Comparison of ENCODE assay signal across 28 cellular contexts in the genomic region with DNA sequence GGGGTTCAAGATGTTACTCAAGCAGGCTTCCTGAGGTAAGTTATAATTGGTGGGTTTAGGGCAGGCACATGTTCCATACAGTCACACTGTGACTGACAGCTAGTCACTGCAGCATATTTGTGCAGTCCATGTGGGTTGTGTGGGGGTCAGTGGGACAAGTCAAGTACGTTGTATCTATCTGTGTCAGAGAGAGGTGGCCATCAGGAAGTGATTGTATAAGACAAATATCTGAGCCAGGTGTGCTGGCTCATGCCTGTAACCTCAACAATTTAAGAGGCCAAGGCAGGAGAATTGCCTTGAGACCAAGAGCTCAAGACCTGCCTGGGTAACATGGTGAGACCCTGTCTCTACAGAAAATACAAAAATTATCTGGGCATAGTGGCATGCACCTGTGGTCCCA.
DNase-seq lines count a peak whose midpoint lies in the region; ATAC-seq lines count a peak whose summit lies in the region.
"Had no signal": no experiment of that assay in that cellular context is flagged by ENCODE, and none has a peak within 500 bp of the region (broad histone marks: within the 10 kb centered on the region; RNA-seq: fewer than 3 reads in every experiment).

No MANE protein-coding gene starts in this region.

- peaks cover 12% of the 10 kb centered on the region for H3K4me1 ChIP-seq in ACC112 (ENCODE audit: control insufficient read depth, insufficient read depth, low read length, unreplicated experiment)
- H3K4me1 ChIP-seq: gastroesophageal sphincter, HAP-1, uterus had no signal

- ATAC-seq in GM21526 (IDR thresholded peaks at IDR 0.05; ENCODE audit: low FRiP score, unreplicated experiment), result no peak
- ATAC-seq: activated T-cell treated with anti-CD3 and anti-CD28 coated beads, Interleukin-2, amount 50 U/mL, for 72 hours; gastroesophageal sphincter; GM12878; left colon; stimulated activated naive CD8-positive, alpha-beta T cell treated with anti-CD3 and anti-CD28 coated beads, Interleukin-15, amount 100 ng/mL, for 72 hours; T-helper 17 cell had no signal

- no peaks in the 10 kb centered on the region for H3K79me2 ChIP-seq in ACC112 (ENCODE audit: control insufficient read depth, insufficient read depth, low read length, unreplicated experiment)
- H3K79me2 ChIP-seq: hepatocyte had no signal

- peak; percentile 2 for DNase-seq in HT1080 (ENCODE audit: low read depth)
- DNase-seq in amniotic epithelial cell (ENCODE audit: low read depth), result peak; percentile 5
- DNase-seq in glomerular visceral epithelial cell (ENCODE audit: extremely low spot score), result peak; percentile 18
- DNase-seq in NOMO-1 treated with DMSO at 0.1 percent for 48 hours (lab: John Stamatoyannopoulos, UW; ENCODE audit: unreplicated experiment), result no peak
- DNase-seq in HT-29 (ENCODE audit: low spot score), result no peak
- no peak for DNase-seq in hypothalamus (lab: John Stamatoyannopoulos, UW)
- DNase-seq: activated CD4-positive, alpha-beta T cell treated with anti-CD3 and anti-CD28 coated beads, Interleukin-2, amount 50 U/mL, for 48 hours; activated CD4-positive, CD25-positive, alpha-beta regulatory T cell treated with anti-CD3 and anti-CD28 coated beads, Interleukin-2, amount 50 U/mL, for 72 hours; activated T-cell treated with anti-CD3 and anti-CD28 coated beads, Interleukin-2, amount 50 U/mL, for 72 hours; CD8-positive, alpha-beta memory T cell; cerebellar nuclear complex; DMS 273 treated with DMSO at 0.1 percent for 48 hours; IMR-90; left colon; NCI-H1105; NCI-H187 treated with DMSO at 0.1 percent for 48 hours; NCI-H510A treated with DMSO at 0.1 percent for 48 hours; right lobe of liver; stimulated activated naive CD8-positive, alpha-beta T cell treated with anti-CD3 and anti-CD28 coated beads, Interleukin-15, amount 100 ng/mL, for 72 hours; T-helper 17 cell; uterus had no signal

- H3K27ac ChIP-seq in ACC112 (ENCODE audit: low read depth, low read length), result peak overlapping the region; percentile 17; the same call in 1 of the 2 replicates
- H3K27ac ChIP-seq: gastroesophageal sphincter, hepatocyte, right lobe of liver, thoracic aorta, uterus had no signal

- H3K27me3 ChIP-seq in ACC112 (ENCODE audit: insufficient read depth, low read length), result no peaks in the 10 kb centered on the region
- H3K27me3 ChIP-seq: gastroesophageal sphincter, hepatocyte, right lobe of liver, uterus had no signal

- H3K4me3 ChIP-seq in ACC112 (ENCODE audit: low read depth, low read length), result no peak overlapping the region
- H3K4me3 ChIP-seq: gastroesophageal sphincter, GM12878, HAP-1, hepatocyte, right lobe of liver, thoracic aorta, uterus had no signal

- no peak overlapping the region for H2AFZ ChIP-seq in ACC112 (ENCODE audit: low read length, unreplicated experiment)
- H2AFZ ChIP-seq: hepatocyte had no signal

- no peaks in the 10 kb centered on the region for H3K36me3 ChIP-seq in ACC112 (ENCODE audit: insufficient read depth, low read length)
- H3K36me3 ChIP-seq: gastroesophageal sphincter, HAP-1, right lobe of liver, thoracic aorta, uterus had no signal

Comparison
In these comparisons a context has a peak if more than half of its experiments do, and no peak if none do; other contexts are left out.
1. DNase-seq: peak in HT1080 (single experiment), amniotic epithelial cell (single experiment) and glomerular visceral epithelial cell (single experiment); none in NOMO-1 treated with DMSO at 0.1 percent for 48 hours (single experiment), HT-29 (single experiment) and hypothalamus (0 of 51).